Comparison of ENCODE assay signal across 16 cellular contexts in the genomic region with DNA sequence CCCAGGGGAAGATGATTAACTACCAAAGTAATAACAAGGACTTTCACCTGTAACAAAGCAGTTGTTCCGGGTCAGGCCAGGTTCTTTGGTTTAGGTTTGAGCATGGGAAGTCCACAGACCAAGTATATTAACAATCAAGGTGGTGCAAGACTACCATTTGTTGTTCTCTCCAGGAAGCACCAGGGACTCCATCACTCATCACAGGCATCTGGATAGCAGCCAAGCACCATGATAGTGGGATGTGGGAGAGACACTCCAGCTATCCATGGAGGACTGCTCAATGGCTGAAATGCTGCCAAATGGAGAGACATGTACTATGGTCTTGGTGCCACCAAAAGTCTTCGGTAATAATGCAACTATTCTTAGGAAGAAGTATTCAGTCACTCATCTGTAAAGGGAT.
DNase-seq lines count a peak whose midpoint lies in the region; ATAC-seq lines count a peak whose summit lies in the region.
"Had no signal": no experiment of that assay in that cellular context is flagged by ENCODE, and none has a peak within 500 bp of the region (broad histone marks: within the 10 kb centered on the region; RNA-seq: fewer than 3 reads in every experiment).

No MANE protein-coding gene starts in this region.

- WGBS in aorta, 2 donors, result 95 to 97% methylated on average over 2 of the region's 2 CpGs

- DNase-seq in DMS153 treated with DMSO at 0.1 percent for 48 hours (lab: John Stamatoyannopoulos, UW; ENCODE audit: unreplicated experiment) (peak; percentile 6), NCI-H2029 (lab: John Stamatoyannopoulos, UW) (peak; percentile 78), lung microvascular endothelial cell (ENCODE audit: low read depth in 2 of 2) (peak; percentile 4 to 96), NK-92 (lab: John Stamatoyannopoulos, UW; ENCODE audit: unreplicated experiment) (no peak), aorta (no peak)
- no peak for DNase-seq in activated CD4-positive, CD25-positive, alpha-beta regulatory T cell treated with anti-CD3 and anti-CD28 coated beads, Interleukin-2, amount 50 U/mL, for 72 hours
- DNase-seq in activated effector memory CD4-positive, alpha-beta T cell treated with anti-CD3 and anti-CD28 coated beads, Interleukin-2, amount 50 U/mL, for 16 hours, result no peak
- DNase-seq: activated CD4-positive, alpha-beta T cell treated with anti-CD3 and anti-CD28 coated beads, Interleukin-2, amount 10 ng/mL, durations not matched to agents 24 days and 14 days; mesendoderm; T-helper 9 cell; transverse colon had no signal

- H3K9me3 ChIP-seq in aorta (ENCODE audit: control insufficient read depth, low read length), result no peaks in the 10 kb centered on the region
- H3K9me3 ChIP-seq: gastroesophageal sphincter, SJCRH30, transverse colon had no signal

- intact Hi-C loops in aorta (cut with DNase I), result no loop called here

- no peaks in the 10 kb centered on the region for H3K27me3 ChIP-seq in aorta (ENCODE audit: control insufficient read depth in 1 of 2, insufficient read depth in 2 of 2, low read length in 1 of 2)
- H3K27me3 ChIP-seq: cardiac muscle cell, gastroesophageal sphincter, SJCRH30, transverse colon had no signal

- no peaks in the 10 kb centered on the region for H3K36me3 ChIP-seq in aorta (ENCODE audit: control insufficient read depth in 1 of 2, insufficient read depth in 2 of 2, low read length in 1 of 2)
- H3K36me3 ChIP-seq: cardiac muscle cell, gastroesophageal sphincter, SJCRH30, transverse colon had no signal

- H3K4me1 ChIP-seq in aorta (ENCODE audit: control insufficient read depth in 1 of 2, insufficient read depth in 2 of 2, low read length in 2 of 2), result peaks cover 0 to 3% of the 10 kb centered on the region in 2 donors

- peak overlapping the region; percentile 12 for H3K27ac ChIP-seq in cingulate gyrus (ENCODE audit: low read depth, low read length)
- H3K27ac ChIP-seq in aorta (ENCODE audit: low read depth in 1 of 2, low read length in 2 of 2), result no peak overlapping the region
- H3K27ac ChIP-seq: SJCRH30, transverse colon had no signal

- no peak overlapping the region for H3K4me3 ChIP-seq in aorta (ENCODE audit: low read length in 2 of 2)
- H3K4me3 ChIP-seq: cardiac muscle cell, gastroesophageal sphincter, SJCRH30, transverse colon had no signal

- ATAC-seq in aorta (ENCODE audit: low FRiP score), result no peak
- ATAC-seq: activated naive CD4-positive, alpha-beta T cell treated with anti-CD3 and anti-CD28 coated beads, Interleukin-2, amount 50 U/mL, for 72 hours; gastroesophageal sphincter had no signal

Comparison
In these comparisons a context has a peak if more than half of its experiments do, and no peak if none do; other contexts are left out.
1. DNase-seq: peak in DMS153 treated with DMSO at 0.1 percent for 48 hours (single experiment), NCI-H2029 (single experiment) and lung microvascular endothelial cell (2 of 2); none in NK-92 (single experiment), activated CD4-positive, CD25-positive, alpha-beta regulatory T cell treated with anti-CD3 and anti-CD28 coated beads, Interleukin-2, amount 50 U/mL, for 72 hours (single experiment), activated effector memory CD4-positive, alpha-beta T cell treated with anti-CD3 and anti-CD28 coated beads, Interleukin-2, amount 50 U/mL, for 16 hours (single experiment) and aorta (0 of 2).